8 cellular contexts compared by ENCODE assay signal in genomic region chr15:85030301-85031049, GRCh38. TPM values are rescaled to one million over a fixed set of nuclear protein-coding genes. Genes with fewer than 3 reads are reported as not detected.
DNase-seq lines count a peak whose midpoint lies in the region; ATAC-seq, FAIRE-seq and TF ChIP-seq lines count a peak whose summit lies in the region.

No MANE protein-coding gene starts in this region.

- DNase-seq in AG20443 (ENCODE audit: low spot score), result peak; percentile 54
- peak; percentile 42 for DNase-seq in HCEC 1CT
- peak; percentile 74 for DNase-seq in astrocyte (ENCODE audit: low read depth)
- peak; percentile 61 to 84 for DNase-seq in lung microvascular endothelial cell (ENCODE audit: low read depth in 2 of 2)
- no peak for DNase-seq in uterus
- DNase-seq in germinal center (ENCODE audit: low spot score), result no peak

- no peaks in the 10 kb centered on the region for H3K9me3 Mint-ChIP-seq in astrocyte (ENCODE audit: unreplicated experiment)

- H3K79me2 ChIP-seq in astrocyte (ENCODE audit: insufficient read depth, low read length), result peaks cover 69% of the 10 kb centered on the region

- H4K20me1 ChIP-seq in astrocyte (ENCODE audit: insufficient read depth, low read length), result peaks cover 48% of the 10 kb centered on the region

- peak overlapping the region; percentile 48 for H3K4me2 ChIP-seq in astrocyte (ENCODE audit: low read length)

- H3K4me3 ChIP-seq in astrocyte (ENCODE audit: insufficient read depth, low read depth, low read length), result no peak overlapping the region
- no peak overlapping the region for H3K4me3 ChIP-seq in uterus

- FAIRE-seq in astrocyte (lab: Jason Lieb, UNC), result peak; percentile 43

- peaks cover 46% of the 10 kb centered on the region for H3K4me1 Mint-ChIP-seq in astrocyte (ENCODE audit: low read depth, unreplicated experiment)

- TF ChIP-seq CTCF in astrocyte (IDR thresholded peaks at IDR 0.05; ENCODE audit: insufficient read depth, low read depth, low read length) (no peak), uterus (IDR thresholded peaks at IDR 0.05) (no peak)

- H3K4me1 ChIP-seq in astrocyte (ENCODE audit: insufficient read depth, low read length), result peaks cover 13% of the 10 kb centered on the region
- peaks cover 0 to 5% of the 10 kb centered on the region in 2 donors for H3K4me1 ChIP-seq in uterus

- H3K27me3 ChIP-seq in astrocyte (ENCODE audit: insufficient read depth, low read length) (no peaks in the 10 kb centered on the region), uterus (no peaks in the 10 kb centered on the region)

- intact Hi-C loops in uterus (cut with DNase I; ENCODE audit: low total_unique reads), result no loop called here

- H3K27ac ChIP-seq in astrocyte (ENCODE audit: low read depth, low read length) (peak overlapping the region; percentile 19), uterus (no peak overlapping the region)

- H3K27ac Mint-ChIP-seq in astrocyte (ENCODE audit: unreplicated experiment), result peak overlapping the region; percentile 92

- H2AFZ ChIP-seq in astrocyte (ENCODE audit: low read depth, low read length), result no peak overlapping the region

- no peaks in the 10 kb centered on the region for H3K9me3 ChIP-seq in astrocyte (ENCODE audit: insufficient read depth, low read depth, low read length)
- no peaks in the 10 kb centered on the region for H3K9me3 ChIP-seq in uterus

- ATAC-seq in GM18505 (IDR thresholded peaks at IDR 0.05; ENCODE audit: unreplicated experiment) (no peak), GM19351 (IDR thresholded peaks at IDR 0.05; ENCODE audit: unreplicated experiment) (no peak)

- H3K36me3 Mint-ChIP-seq in astrocyte (ENCODE audit: low read depth, unreplicated experiment), result no peaks in the 10 kb centered on the region

- H3K36me3 ChIP-seq in astrocyte (ENCODE audit: insufficient read depth, low read length) (no peaks in the 10 kb centered on the region), uterus (no peaks in the 10 kb centered on the region)

- no peaks in the 10 kb centered on the region for H3K27me3 Mint-ChIP-seq in astrocyte (ENCODE audit: low read depth, unreplicated experiment)

- peak overlapping the region; percentile 31 for H3K4me3 Mint-ChIP-seq in astrocyte (ENCODE audit: unreplicated experiment)

- TF ChIP-seq POLR2A in GM18505 (IDR thresholded peaks at IDR 0.05; ENCODE audit: borderline replicate concordance, extremely low read depth, insufficient read depth, insufficient read length) (no peak), uterus (IDR thresholded peaks at IDR 0.05) (no peak)

- peak overlapping the region; percentile 10 for H3K9ac ChIP-seq in astrocyte (ENCODE audit: low read length)

RNA-seq across cellular contexts. Expression of gene PDE8A, which starts 48.8 kb away (rescaled TPM):
- 16.3 and 18.0 TPM in 2 replicates for total RNA-seq in astrocyte
- total RNA-seq in lung microvascular endothelial cell, result 48.8 and 77.0 TPM in 2 replicates
- 10 to 100 TPM; 25.1 to 67.0 (median 34.0) TPM for total RNA-seq in uterus

Comparison
In these comparisons a context has a peak if more than half of its experiments do, and no peak if none do; other contexts are left out.
1. DNase-seq: peak in AG20443 (single experiment), HCEC 1CT (single experiment), astrocyte (single experiment) and lung microvascular endothelial cell (2 of 2); none in uterus (0 of 2) and germinal center (single experiment).